Comparison of ENCODE assay signal across 11 cellular contexts in the genomic region with DNA sequence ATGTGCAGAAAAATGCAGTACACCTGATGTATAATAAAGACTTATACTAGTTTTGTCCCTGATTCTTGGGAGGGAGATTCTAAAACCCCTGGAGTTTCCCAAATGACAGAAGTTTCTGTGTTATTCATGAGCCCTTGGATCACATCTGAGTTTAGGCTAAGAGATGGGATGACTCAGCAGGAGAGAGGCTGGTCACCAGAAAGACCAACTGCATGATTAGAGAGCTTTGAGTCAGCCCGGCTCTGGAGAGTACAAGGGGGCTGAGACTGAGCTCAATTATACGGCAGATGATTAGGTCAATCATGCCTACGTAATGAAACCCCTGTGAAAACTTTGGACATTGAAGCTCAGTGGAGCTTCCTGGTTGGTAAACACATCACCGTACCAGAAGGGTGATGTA.
DNase-seq lines count a peak whose midpoint lies in the region; ATAC-seq and TF ChIP-seq lines count a peak whose summit lies in the region.
"Had no signal": no experiment of that assay in that cellular context is flagged by ENCODE, and none has a peak within 500 bp of the region (broad histone marks: within the 10 kb centered on the region; RNA-seq: fewer than 3 reads in every experiment).

No MANE protein-coding gene starts in this region.

- peak; percentile 35 for DNase-seq in AG09309 (ENCODE audit: low read depth)
- peak; percentile 94 for DNase-seq in IMR-90
- DNase-seq in choroid plexus epithelial cell (ENCODE audit: low read depth), result peak; percentile 77
- DNase-seq in mesenchymal stem cell, result peak; percentile 88
- DNase-seq in Karpas-422, result no peak
- DNase-seq in SW 1271 (lab: John Stamatoyannopoulos, UW), result no peak
- DNase-seq in germinal center (ENCODE audit: low spot score), result no peak
- DNase-seq: activated naive CD4-positive, alpha-beta T cell treated with anti-CD3 and anti-CD28 coated beads for 36 hours; NCI-H2081 treated with DMSO at 0.1 percent for 48 hours had no signal

- H2BK15ac ChIP-seq in IMR-90 (ENCODE audit: low read depth, low read length) (peak overlapping the region; percentile 43; the same call in 1 of the 3 replicates), mesenchymal stem cell (ENCODE audit: low read depth, poor library complexity, severe bottlenecking) (no peak overlapping the region)

- peaks cover 3% of the 10 kb centered on the region; the same call in 1 of the 2 replicates for H3K4me1 ChIP-seq in IMR-90 (ENCODE audit: control insufficient read depth, insufficient read depth, low read length)
- H3K4me1 ChIP-seq in mesenchymal stem cell (ENCODE audit: control insufficient read depth, insufficient read depth, low read depth, low read length), result peaks cover 2% of the 10 kb centered on the region
- no peaks in the 10 kb centered on the region for H3K4me1 ChIP-seq in Karpas-422 (ENCODE audit: low read length)

- CTCF ChIA-PET in IMR-90 (lab: Yijun Ruan, JAX), result interaction anchor here (1.0 kb wide), 1 partner anchor 250 kb away, joined by 3 read pairs; no protein-coding TSS in a partner anchor

- no peak overlapping the region for H2AK5ac ChIP-seq in IMR-90 (ENCODE audit: low read depth, low read length)
- H2AK5ac ChIP-seq in mesenchymal stem cell (ENCODE audit: low read length, severe bottlenecking), result no peak overlapping the region

- H4K91ac ChIP-seq in IMR-90 (ENCODE audit: insufficient read depth, low read depth, low read length) (no peak overlapping the region), mesenchymal stem cell (ENCODE audit: low read length) (no peak overlapping the region)

- H4K8ac ChIP-seq in IMR-90 (ENCODE audit: low read depth in 2 of 2, low read length in 2 of 2), result no peak overlapping the region; a peak in 1 of 4 replicates
- H4K8ac ChIP-seq in mesenchymal stem cell (ENCODE audit: low read length), result no peak overlapping the region

- H3K79me2 ChIP-seq in Karpas-422 (ENCODE audit: low read length), result no peaks in the 10 kb centered on the region

- no peak overlapping the region for H3K23ac ChIP-seq in IMR-90 (ENCODE audit: low read depth, low read length)
- H3K23ac ChIP-seq in mesenchymal stem cell (ENCODE audit: low read length in 2 of 2), result no peak overlapping the region

- no peak overlapping the region for H4K5ac ChIP-seq in IMR-90 (ENCODE audit: low read depth, low read length)

- H3K9me2 ChIP-seq in Karpas-422 (replicated peaks; ENCODE audit: insufficient read depth, low read length), result no peaks in the 10 kb centered on the region

- peak; percentile 100 for ATAC-seq in IMR-90 (ENCODE audit: low read depth)
- no peak for ATAC-seq in HG03045 (IDR thresholded peaks at IDR 0.05; ENCODE audit: unreplicated experiment)

- TF ChIP-seq CTCF in AG09309 (IDR thresholded peaks at IDR 0.05; ENCODE audit: control insufficient read depth, insufficient read depth, low read depth, low read length, missing control alignments) (no peak), IMR-90 (conservative IDR thresholded peaks at IDR 0.05; ENCODE audit: low read depth, low read length) (no peak), choroid plexus epithelial cell (conservative IDR thresholded peaks at IDR 0.05; ENCODE audit: low read depth, low read length) (no peak)

- H3K79me1 ChIP-seq in IMR-90 (ENCODE audit: low read depth in 1 of 2, low read length in 2 of 2) (no peaks in the 10 kb centered on the region), mesenchymal stem cell (replicated peaks; ENCODE audit: low read length, poor library complexity, severe bottlenecking) (no peaks in the 10 kb centered on the region)

- no peak overlapping the region for H3K9ac ChIP-seq in IMR-90 (ENCODE audit: low read depth, low read length)
- peak overlapping the region; percentile 12 for H3K9ac ChIP-seq in mesenchymal stem cell (ENCODE audit: low read length)
- H3K9ac ChIP-seq in Karpas-422 (ENCODE audit: low read length), result no peak overlapping the region

- H3K27me3 ChIP-seq in IMR-90 (ENCODE audit: control insufficient read depth, insufficient read depth, low read length) (no peaks in the 10 kb centered on the region), mesenchymal stem cell (ENCODE audit: control insufficient read depth in 1 of 2, insufficient read depth in 1 of 2, low read length in 2 of 2) (no peaks in the 10 kb centered on the region), Karpas-422 (ENCODE audit: low read length) (no peaks in the 10 kb centered on the region)
- H3K27me3 ChIP-seq: ovary had no signal

- no peak overlapping the region for H2BK12ac ChIP-seq in mesenchymal stem cell (ENCODE audit: low read length in 2 of 2)

- TF ChIP-seq RAD21 in IMR-90 (IDR thresholded peaks at IDR 0.05; ENCODE audit: low read length), result no peak

- no peak overlapping the region for H2AK9ac ChIP-seq in IMR-90 (replicated peaks; ENCODE audit: low read depth, low read length, poor library complexity)

- H3K4me2 ChIP-seq in IMR-90 (ENCODE audit: low read depth, low read length) (peak overlapping the region; percentile 53; the same call in 1 of the 2 replicates), mesenchymal stem cell (ENCODE audit: low read length, poor library complexity, severe bottlenecking) (no peak overlapping the region), Karpas-422 (ENCODE audit: low read depth, low read length, poor library complexity, severe bottlenecking) (no peak overlapping the region)

- peak overlapping the region; percentile 23; the same call in 1 of the 2 replicates for H3K4ac ChIP-seq in IMR-90 (ENCODE audit: low read depth, low read length)
- H3K4ac ChIP-seq in mesenchymal stem cell (ENCODE audit: low read depth in 1 of 2, low read length in 2 of 2), result no peak overlapping the region

- no peak overlapping the region for H2BK20ac ChIP-seq in IMR-90 (ENCODE audit: low read depth, low read length)

- H3K27ac ChIP-seq in IMR-90 (ENCODE audit: insufficient read depth, low read length) (no peak overlapping the region), mesenchymal stem cell (ENCODE audit: low read length, poor library complexity, severe bottlenecking) (no peak overlapping the region), Karpas-422 (ENCODE audit: low read length) (no peak overlapping the region)
- H3K27ac ChIP-seq: ovary had no signal

- peak overlapping the region; percentile 31; the same call in 1 of the 2 replicates for H3K18ac ChIP-seq in IMR-90 (ENCODE audit: low read depth, low read length)
- H3K18ac ChIP-seq in mesenchymal stem cell (ENCODE audit: low read depth in 1 of 2, low read length in 2 of 2), result peak overlapping the region in 1 of 2 experiments; percentile 19

- H4K20me1 ChIP-seq in IMR-90 (ENCODE audit: insufficient read depth, low read length) (no peaks in the 10 kb centered on the region), Karpas-422 (ENCODE audit: insufficient read depth, low read depth, low read length) (no peaks in the 10 kb centered on the region)

- H3K14ac ChIP-seq in IMR-90 (replicated peaks; ENCODE audit: low read depth, low read length), result 0 out of 2 replicates have a peak overlapping the region, but pooled peaks have one; percentile 27
- no peak overlapping the region for H3K14ac ChIP-seq in mesenchymal stem cell (ENCODE audit: low read length in 2 of 2)

- dilution Hi-C loops in IMR-90 (cut with HindIII; ENCODE audit: low sequenced_read_pairs, unreplicated experiment), result no loop called here

- intact Hi-C loops in IMR-90 (cut with micrococcal nuclease), result no loop called here

- H3K9me3 ChIP-seq in IMR-90 (ENCODE audit: control insufficient read depth, insufficient read depth, low read length) (no peaks in the 10 kb centered on the region), mesenchymal stem cell (ENCODE audit: control insufficient read depth, low read length) (no peaks in the 10 kb centered on the region), Karpas-422 (ENCODE audit: low read length) (no peaks in the 10 kb centered on the region)
- H3K9me3 ChIP-seq: ovary had no signal

- no peak for TF ChIP-seq POLR2A in IMR-90 (IDR thresholded peaks at IDR 0.05; ENCODE audit: low read depth, low read length)

- H3K36me3 ChIP-seq in IMR-90 (ENCODE audit: control insufficient read depth, insufficient read depth, low read length), result no peaks in the 10 kb centered on the region
- H3K36me3 ChIP-seq in mesenchymal stem cell (ENCODE audit: control insufficient read depth in 1 of 2, insufficient read depth in 2 of 2, low read depth in 1 of 2, low read length in 2 of 2), result no peaks in the 10 kb centered on the region
- no peaks in the 10 kb centered on the region for H3K36me3 ChIP-seq in Karpas-422 (ENCODE audit: insufficient read depth, low read length)
- H3K36me3 ChIP-seq: ovary had no signal

- BruUV-seq in IMR-90 (replicated peaks; lab: Mats Ljungman, UMichigan), result no TSS peak

- H3K56ac ChIP-seq in IMR-90 (ENCODE audit: extremely low read depth, insufficient read depth, low read length), result no peak overlapping the region

- H3K9me1 ChIP-seq in IMR-90 (ENCODE audit: insufficient read depth, low read length), result peaks cover 3% of the 10 kb centered on the region

- H3K4me3 ChIP-seq in AG09309 (ENCODE audit: control insufficient read depth, low read depth, low read length), result no peak overlapping the region
- H3K4me3 ChIP-seq in IMR-90 (ENCODE audit: insufficient read depth, low read depth, low read length), result no peak overlapping the region
- H3K4me3 ChIP-seq in choroid plexus epithelial cell (ENCODE audit: low read depth, low read length), result no peak overlapping the region
- no peak overlapping the region for H3K4me3 ChIP-seq in mesenchymal stem cell (ENCODE audit: insufficient read depth in 1 of 2, low read depth in 1 of 2, low read length in 2 of 2)
- H3K4me3 ChIP-seq in Karpas-422 (ENCODE audit: low read length), result no peak overlapping the region
- H3K4me3 ChIP-seq: ovary had no signal

- peak overlapping the region; percentile 64 for H2AFZ ChIP-seq in IMR-90 (replicated peaks; ENCODE audit: low read length, poor library complexity)
- H2AFZ ChIP-seq in mesenchymal stem cell (ENCODE audit: low read depth, low read length), result no peak overlapping the region
- no peak overlapping the region for H2AFZ ChIP-seq in Karpas-422 (ENCODE audit: low read length)

- POLR2A ChIA-PET in IMR-90 (lab: Charles Lee; ENCODE audit: unreplicated experiment), result no interaction called here

- H2BK5ac ChIP-seq in IMR-90 (ENCODE audit: low read depth, low read length, poor library complexity, severe bottlenecking) (peak overlapping the region; percentile 15), mesenchymal stem cell (ENCODE audit: low read depth, low read length, poor library complexity, severe bottlenecking) (no peak overlapping the region)

- 0 out of 2 replicates have a peak overlapping the region, but pooled peaks have one; percentile 25 for H2BK120ac ChIP-seq in IMR-90 (ENCODE audit: low read depth, low read length)
- H2BK120ac ChIP-seq in mesenchymal stem cell (ENCODE audit: low read depth, low read length), result no peak overlapping the region

- WGBS in IMR-90 (ENCODE audit: extremely low coverage in 2 of 2, insufficient read length in 1 of 2), 2 experiments, result 8% methylated on average over 2 of the region's 4 CpGs; no CpG with 5 or more reads in 1 of the 2 experiments
- WGBS in mesenchymal stem cell, result 28% methylated on average over 4 of the region's 4 CpGs

- in situ Hi-C loops in IMR-90 (cut with MboI; ENCODE audit: low sequenced_read_pairs), result no loop called here

TF ChIP-seq in IMR-90, 13 proteins besides CTCF, POLR2A, EP300 and RAD21 (continues in another document):
- TF ChIP-seq RCOR1 (IDR thresholded peaks at IDR 0.05; ENCODE audit: insufficient replicate concordance, low read length) (no peak), MAFK (IDR thresholded peaks at IDR 0.05; ENCODE audit: low read depth, low read length) (peak; percentile 64), CHD1 (IDR thresholded peaks at IDR 0.05; ENCODE audit: low read depth, low read length) (no peak)

Comparison
In these comparisons a context has a peak if more than half of its experiments do, and no peak if none do; other contexts are left out.
1. DNase-seq: peak in AG09309 (single experiment), IMR-90 (single experiment), choroid plexus epithelial cell (single experiment) and mesenchymal stem cell (single experiment); none in Karpas-422 (single experiment), SW 1271 (0 of 2) and germinal center (single experiment).